In the genomic region with DNA sequence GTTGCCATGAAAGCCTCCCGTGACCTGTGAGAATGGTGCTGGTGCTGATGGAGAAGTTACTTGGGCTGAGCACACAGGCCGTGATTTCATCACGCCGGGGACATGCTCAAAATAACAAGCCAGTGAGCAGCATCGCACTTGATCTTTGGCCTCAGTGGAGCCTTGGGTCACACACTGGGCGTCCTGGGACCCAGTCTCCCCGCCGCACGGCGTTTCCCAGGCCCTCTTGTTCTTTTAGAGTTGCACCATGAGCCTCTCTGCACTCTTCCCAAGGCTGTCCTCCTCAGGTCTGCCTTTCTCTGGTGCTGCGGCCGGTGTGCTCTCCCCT, we compare ENCODE assay signal across 30 cellular contexts. TPM values are rescaled to one million over a fixed set of nuclear protein-coding genes. Genes with fewer than 3 reads are reported as not detected.
DNase-seq lines count a peak whose midpoint lies in the region; ATAC-seq and TF ChIP-seq lines count a peak whose summit lies in the region.
"Had no signal": no experiment of that assay in that cellular context is flagged by ENCODE, and none has a peak within 500 bp of the region (broad histone marks: within the 10 kb centered on the region; RNA-seq: fewer than 3 reads in every experiment).

No MANE protein-coding gene starts in this region.

- ATAC-seq in right cardiac atrium (no peak), GM18502 (IDR thresholded peaks at IDR 0.05; ENCODE audit: poor library complexity, unreplicated experiment) (no peak)
- ATAC-seq: activated naive CD8-positive, alpha-beta T cell treated with anti-CD3 and anti-CD28 coated beads, Interleukin-2, amount 50 U/mL, for 24 hours; CD8-positive, alpha-beta T cell; K562; stimulated activated memory B cell treated with anti-CD40 and anti-IgM and Interleukin-4, amounts not matched to agents 10 μg/mL and 1 μg/mL and 100 μg/mL, for 72 hours; T-cell had no signal

- peaks cover 18 to 64% (median 51%) of the 10 kb centered on the region in 11 experiments for H3K36me3 ChIP-seq in BLaER1 treated with 17β-estradiol and CSF1 and Interleukin-3, amounts not matched to agents 10 nM and 100 nM
- H3K36me3 ChIP-seq in skeletal muscle tissue (ENCODE audit: control insufficient read depth in 3 of 3, insufficient read depth in 3 of 3, low read length in 3 of 3): peaks cover 34 to 35% (median 35%) of the 10 kb centered on the region in 3 donors
- H3K36me3 ChIP-seq: colonic mucosa had no signal

- H3K4me3 ChIP-seq in BLaER1 treated with 17β-estradiol and CSF1 and Interleukin-3, amounts not matched to agents 10 nM and 100 nM: no peak overlapping the region
- no peak overlapping the region for H3K4me3 ChIP-seq in dorsolateral prefrontal cortex
- H3K4me3 ChIP-seq in right cardiac atrium (ENCODE audit: low read length): no peak overlapping the region
- no peak overlapping the region for H3K4me3 ChIP-seq in skeletal muscle tissue (ENCODE audit: low read length in 3 of 3)
- H3K4me3 ChIP-seq: colonic mucosa, K562, SJCRH30, thyroid gland had no signal

- H3K4me1 ChIP-seq in BLaER1 treated with 17β-estradiol and CSF1 and Interleukin-3, amounts not matched to agents 10 nM and 100 nM: peaks cover 17 to 84% (median 79%) of the 10 kb centered on the region in 10 experiments
- H3K4me1 ChIP-seq in right cardiac atrium (ENCODE audit: control insufficient read depth, insufficient read depth, low read length) (no peaks in the 10 kb centered on the region), skeletal muscle tissue (ENCODE audit: control insufficient read depth in 3 of 3, insufficient read depth in 3 of 3, low read length in 3 of 3) (peaks cover 2 to 11% (median 11%) of the 10 kb centered on the region in 3 donors)
- H3K4me1 ChIP-seq: colonic mucosa, thyroid gland had no signal

- no peak for TF ChIP-seq CTCF in dorsolateral prefrontal cortex (IDR thresholded peaks at IDR 0.05 in 54 of 56, conservative IDR thresholded peaks at IDR 0.05 in 2 of 56; ENCODE audit: low read depth in 1 of 56, partially characterized antibody in 56 of 56)

- DNase-seq in dorsolateral prefrontal cortex: no peak
- DNase-seq in right cardiac atrium: peak in 2 of 3 donors; percentile 52 to 61
- DNase-seq in NCI-H345 (lab: John Stamatoyannopoulos, UW): no peak
- DNase-seq in NCI-H510A treated with DMSO at 0.1 percent for 48 hours (lab: John Stamatoyannopoulos, UW): no peak
- no peak for DNase-seq in Kasumi-1 (lab: John Stamatoyannopoulos, UW)
- DNase-seq: 8988T; activated CD4-positive, alpha-beta T cell treated with anti-CD3 and anti-CD28 coated beads for 1 hour; activated gamma-delta T cell treated with Interleukin-2 at 50 U/mL for 16 hours; activated naive CD8-positive, alpha-beta T cell treated with anti-CD3 and anti-CD28 coated beads, Interleukin-2, amount 50 U/mL, for 24 hours; brain microvascular endothelial cell; colonic mucosa; DMS53; endodermal cell; GF-D8; GOT3; kidney; MM.1S; NCI-H146; NCI-H524 treated with DMSO at 0.1 percent for 48 hours; NK-92 treated with Interleukin-12 subunit alpha and Interleukin-12 subunit beta, amount 100 ng/mL, for 24 hours; SJCRH30; stimulated activated CD4-positive, alpha-beta T cell treated with anti-CD3 and anti-CD28 coated beads, Interleukin-4, amount 100 ng/mL, for 1 hour; T-cell; thyroid gland had no signal

- 66% methylated on average over 12 of the region's 12 CpGs for WGBS in right cardiac atrium

- peak overlapping the region in 6 of 11 experiments; percentile 20 to 66 (median 48); a peak in 12 of 22 replicates for H3K9ac ChIP-seq in BLaER1 treated with 17β-estradiol and CSF1 and Interleukin-3, amounts not matched to agents 10 nM and 100 nM
- H3K9ac ChIP-seq in skeletal muscle tissue (ENCODE audit: low read depth in 1 of 3, low read length in 3 of 3): no peak overlapping the region

- intact Hi-C loops in dorsolateral prefrontal cortex (cut with DNase I) (loop anchor here in 1 of 2 donors (10.0 kb wide), 1 partner anchor 59 kb away; no protein-coding TSS in a partner anchor), right cardiac atrium (cut with DNase I) (loop anchor here in 1 of 4 donors (10.0 kb wide), 1 partner anchor 89 kb away; the partner anchor contains the start of gene EFNA2)

- 0 out of 22 replicates have a peak, but pooled peaks cover 0 to 5% (median 0%) of the 10 kb centered on the region in 11 experiments for H3K27me3 ChIP-seq in BLaER1 treated with 17β-estradiol and CSF1 and Interleukin-3, amounts not matched to agents 10 nM and 100 nM
- no peaks in the 10 kb centered on the region for H3K27me3 ChIP-seq in dorsolateral prefrontal cortex
- H3K27me3 ChIP-seq in right cardiac atrium (ENCODE audit: control insufficient read depth, insufficient read depth): no peaks in the 10 kb centered on the region
- H3K27me3 ChIP-seq in skeletal muscle tissue (ENCODE audit: control insufficient read depth in 3 of 3, insufficient read depth in 3 of 3, low read length in 3 of 3): no peaks in the 10 kb centered on the region
- H3K27me3 ChIP-seq: brain microvascular endothelial cell, colonic mucosa, SJCRH30, thyroid gland had no signal

- H3K9me3 ChIP-seq in BLaER1 treated with 17β-estradiol and CSF1 and Interleukin-3, amounts not matched to agents 10 nM and 100 nM (replicated peaks in 1 of 11): no peaks in the 10 kb centered on the region
- H3K9me3 ChIP-seq in right cardiac atrium (ENCODE audit: control insufficient read depth, low read length) (no peaks in the 10 kb centered on the region), skeletal muscle tissue (ENCODE audit: control insufficient read depth in 3 of 3, low read length in 3 of 3) (no peaks in the 10 kb centered on the region)
- H3K9me3 ChIP-seq: colonic mucosa, SJCRH30, thyroid gland had no signal

- peak overlapping the region in 6 of 11 experiments; percentile 12 to 92 (median 61); a peak in 10 of 22 replicates for H3K27ac ChIP-seq in BLaER1 treated with 17β-estradiol and CSF1 and Interleukin-3, amounts not matched to agents 10 nM and 100 nM
- peak overlapping the region in 55 of 59 donors; percentile 15 to 90 (median 81) for H3K27ac ChIP-seq in dorsolateral prefrontal cortex
- H3K27ac ChIP-seq in right cardiac atrium (ENCODE audit: low read length): peak overlapping the region; percentile 54
- peak overlapping the region; percentile 25 for H3K27ac ChIP-seq in skeletal muscle tissue (ENCODE audit: low read depth, low read length)
- H3K27ac ChIP-seq: brain microvascular endothelial cell, colonic mucosa, SJCRH30 had no signal

- H4K20me1 ChIP-seq in BLaER1 treated with 17β-estradiol and CSF1 and Interleukin-3, amounts not matched to agents 10 nM and 100 nM: peaks cover 0 to 35% (median 0%) of the 10 kb centered on the region in 11 experiments; a peak in 6 of 22 replicates

- H3K4me2 ChIP-seq in BLaER1 treated with 17β-estradiol and CSF1 and Interleukin-3, amounts not matched to agents 10 nM and 100 nM: peak overlapping the region in 7 of 11 experiments; percentile 12 to 32 (median 18); a peak in 7 of 22 replicates

RNA-seq across cellular contexts. Expression of gene NDUFS7, which starts 9.5 kb away (rescaled TPM):
- 100 to 1,000 TPM; 105 to 222 (median 151) TPM for total RNA-seq in dorsolateral prefrontal cortex
- total RNA-seq in right cardiac atrium: 100 to 1,000 TPM; 209 to 294 (median 259) TPM
- polyA plus RNA-seq in right cardiac atrium: 437 TPM
- 43.3 TPM for total RNA-seq in skeletal muscle tissue

RNA-seq across cellular contexts. Expression of gene GAMT, which starts 27.1 kb away (rescaled TPM):
- total RNA-seq in dorsolateral prefrontal cortex: 10 to 100 TPM; 30.0 to 91.1 (median 47.4) TPM
- total RNA-seq in right cardiac atrium: 10 to 100 TPM; 49.2 to 76.2 (median 66.4) TPM
- polyA plus RNA-seq in right cardiac atrium: 124 TPM
- 101 TPM for total RNA-seq in skeletal muscle tissue

RNA-seq across cellular contexts. Expression of gene DAZAP1, which starts 33.2 kb away (rescaled TPM):
- total RNA-seq in dorsolateral prefrontal cortex: 100 to 1,000 TPM in 3 of 120 experiments, 10 to 100 TPM in 117; 46.4 to 115 (median 70.5) TPM
- total RNA-seq in right cardiac atrium: 10 to 100 TPM; 78.7 to 92.1 (median 85.0) TPM
- polyA plus RNA-seq in right cardiac atrium: 65.3 TPM
- 27.1 TPM for total RNA-seq in skeletal muscle tissue

Comparison
In these comparisons a context has a peak if more than half of its experiments do, and no peak if none do; other contexts are left out.
1. H3K27ac ChIP-seq: peak in every context shown above with its lines; median percentile 81 in dorsolateral prefrontal cortex; 61 in BLaER1 treated with 17β-estradiol and CSF1 and Interleukin-3, amounts not matched to agents 10 nM and 100 nM; 54 in right cardiac atrium; 25 in skeletal muscle tissue.
2. H3K9ac ChIP-seq: peak in BLaER1 treated with 17β-estradiol and CSF1 and Interleukin-3, amounts not matched to agents 10 nM and 100 nM (6 of 11); none in skeletal muscle tissue (0 of 3).
3. DNase-seq: peak in right cardiac atrium (2 of 3); none in dorsolateral prefrontal cortex (0 of 10), NCI-H345 (single experiment), NCI-H510A treated with DMSO at 0.1 percent for 48 hours (single experiment) and Kasumi-1 (0 of 2).